In the genomic region with DNA sequence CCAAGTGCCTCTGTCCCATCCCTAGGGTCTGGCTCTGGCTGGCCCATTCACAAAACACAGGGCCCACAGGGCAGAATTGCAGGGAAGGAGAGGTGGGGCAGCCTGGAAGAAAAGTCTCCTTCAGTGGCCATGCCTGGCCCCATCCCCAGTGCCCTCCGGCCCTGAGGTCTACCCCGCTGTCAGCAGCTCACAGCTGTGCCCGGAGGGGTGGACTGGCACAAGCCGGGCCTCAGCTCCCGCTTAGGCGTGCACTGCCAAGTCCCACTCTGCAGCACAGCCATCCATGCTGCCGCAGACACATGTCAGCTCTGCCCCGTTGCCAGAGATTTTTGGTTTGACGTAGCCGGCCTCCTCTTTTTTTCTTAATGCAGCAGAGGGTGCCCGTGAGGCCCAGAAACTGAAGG, we compare ENCODE assay signal across 9 cellular contexts. TPM values are rescaled to one million over a fixed set of nuclear protein-coding genes. Genes with fewer than 3 reads are reported as not detected.
A peak's percentile ranks its signal among the peaks of the same experiment; 100 is the strongest.
DNase-seq lines count a peak whose midpoint lies in the region; ATAC-seq and TF ChIP-seq lines count a peak whose summit lies in the region.
"Had no signal": no experiment of that assay in that cellular context is flagged by ENCODE, and none has a peak within 500 bp of the region (broad histone marks: within the 10 kb centered on the region; RNA-seq: fewer than 3 reads in every experiment).

No MANE protein-coding gene starts in this region.

- H3K9me3 Mint-ChIP-seq in CD14-positive monocyte: peaks cover 0 to 3% (median 0%) of the 10 kb centered on the region in 7 donors

- H3K9me3 ChIP-seq in HAP-1: no peaks in the 10 kb centered on the region

- peak; percentile 27; the same call in 1 of the 2 replicates for TF ChIP-seq POLR2A in Raji (IDR thresholded peaks at IDR 0.05; ENCODE audit: insufficient read depth, low read depth, low read length)

- H3K36me3 ChIP-seq in HAP-1 (replicated peaks): no peaks in the 10 kb centered on the region

- no peak overlapping the region for H3K4me3 ChIP-seq in HAP-1
- no peak overlapping the region for H3K4me3 ChIP-seq in retinal pigment epithelial cell (ENCODE audit: low read length)

- peaks cover 3% of the 10 kb centered on the region; the same call in 1 of the 2 replicates for H3K4me1 ChIP-seq in HAP-1

- H3K27me3 ChIP-seq in HAP-1 (ENCODE audit: low read depth): no peaks in the 10 kb centered on the region

- TF ChIP-seq CTCF in retinal pigment epithelial cell (conservative IDR thresholded peaks at IDR 0.05; ENCODE audit: low read depth, low read length) (no peak), CD14-positive monocyte (IDR thresholded peaks at IDR 0.05) (no peak)

- in situ Hi-C loops in HAP-1 (cut with MboI; ENCODE audit: low sequenced_read_pairs): loop anchor here (25.0 kb wide), 1 partner anchor 307 kb away; no protein-coding TSS in a partner anchor

- peak overlapping the region in 1 of 2 donors; percentile 39 for H3K4me3 Mint-ChIP-seq in CD14-positive monocyte
- H3K4me3 Mint-ChIP-seq: activated naive CD8-positive, alpha-beta T cell had no signal

- H3K36me3 Mint-ChIP-seq in CD14-positive monocyte: no peaks in the 10 kb centered on the region

- ATAC-seq in GM19395 (IDR thresholded peaks at IDR 0.05; ENCODE audit: unreplicated experiment): no peak

- peak overlapping the region in 1 of 7 donors; percentile 52 for H3K27ac Mint-ChIP-seq in CD14-positive monocyte
- H3K27ac Mint-ChIP-seq: activated naive CD8-positive, alpha-beta T cell had no signal

- intact Hi-C loops in cardiac septum (cut with DNase I): no loop called here
- intact Hi-C loops in CD14-positive monocyte (cut with micrococcal nuclease): no loop called here

- H3K27me3 Mint-ChIP-seq in CD14-positive monocyte (ENCODE audit: low read depth in 3 of 3): peaks cover 2 to 11% (median 11%) of the 10 kb centered on the region in 3 donors

- H3K4me1 Mint-ChIP-seq in CD14-positive monocyte: peaks cover 58% of the 10 kb centered on the region

- DNase-seq in HAP-1 (ENCODE audit: low spot score in 2 of 2) (peak; percentile 16 to 75), cardiac septum (ENCODE audit: low spot score) (peak; percentile 88), retinal pigment epithelial cell (ENCODE audit: low read depth) (peak; percentile 14), NCI-H1930 (lab: John Stamatoyannopoulos, UW) (no peak), CD14-positive monocyte (ENCODE audit: low spot score) (no peak)
- DNase-seq in effector CD8-positive, alpha-beta T cell (lab: John Stamatoyannopoulos, UW): no peak

RNA-seq across cellular contexts. Expression of gene SCN2B, which starts 3.9 kb away (rescaled TPM):
- total RNA-seq in cardiac septum: 20.0 TPM
- polyA plus RNA-seq in CD14-positive monocyte: not detected

RNA-seq across cellular contexts. Expression of gene SCN4B, which starts 27.7 kb away (rescaled TPM):
- 17.0 TPM for total RNA-seq in cardiac septum
- not detected for polyA plus RNA-seq in CD14-positive monocyte

RNA-seq across cellular contexts. Expression of gene JAML, which starts 44.5 kb away (rescaled TPM):
- 5.4 TPM for total RNA-seq in cardiac septum
- polyA plus RNA-seq in CD14-positive monocyte: 100 to 1,000 TPM; 748 to 968 TPM

Comparison
In these comparisons a context has a peak if more than half of its experiments do, and no peak if none do; other contexts are left out.
1. DNase-seq: peak in HAP-1 (2 of 2), cardiac septum (single experiment) and retinal pigment epithelial cell (single experiment); none in NCI-H1930 (0 of 2), CD14-positive monocyte (single experiment) and effector CD8-positive, alpha-beta T cell (single experiment).